30 cellular contexts compared by ENCODE assay signal in genomic region chr5:146919304-146919703, GRCh38. TPM values are rescaled to one million over a fixed set of nuclear protein-coding genes. Genes with fewer than 3 reads are reported as not detected.
DNase-seq lines count a peak whose midpoint lies in the region; ATAC-seq and TF ChIP-seq lines count a peak whose summit lies in the region.
"Had no signal": no experiment of that assay in that cellular context is flagged by ENCODE, and none has a peak within 500 bp of the region (broad histone marks: within the 10 kb centered on the region; RNA-seq: fewer than 3 reads in every experiment).

No MANE protein-coding gene starts in this region.

- H3K4me3 ChIP-seq in H7 (ENCODE audit: insufficient read depth, low read depth, low read length) (no peak overlapping the region), iPS-18a (ENCODE audit: low read length) (no peak overlapping the region), uterus (no peak overlapping the region)
- H3K4me3 ChIP-seq: cardiac muscle cell, gastrocnemius medialis, K562, lung, psoas muscle, SK-N-MC, thoracic aorta had no signal

- H3K36me3 Mint-ChIP-seq in neural crest cell (ENCODE audit: low read depth) = no peaks in the 10 kb centered on the region
- no peaks in the 10 kb centered on the region for H3K36me3 Mint-ChIP-seq in stimulated activated naive B cell treated with anti-CD40 and anti-IgM and Interleukin-4, amounts not matched to agents 10 μg/mL and 1 μg/mL and 100 μg/mL, for 72 hours
- H3K36me3 Mint-ChIP-seq: activated CD4-positive, alpha-beta memory T cell treated with anti-CD3 and anti-CD28 coated beads for 36 hours; activated naive CD4-positive, alpha-beta T cell treated with anti-CD3 and anti-CD28 coated beads, Interleukin-2, amount 50 U/mL, for 24 hours; CD8-positive, alpha-beta memory T cell had no signal

- H3K27ac Mint-ChIP-seq in neural crest cell (ENCODE audit: unreplicated experiment) = no peak overlapping the region
- H3K27ac Mint-ChIP-seq in stimulated activated naive B cell treated with anti-CD40 and anti-IgM and Interleukin-4, amounts not matched to agents 10 μg/mL and 1 μg/mL and 100 μg/mL, for 72 hours = no peak overlapping the region
- H3K27ac Mint-ChIP-seq: activated CD4-positive, alpha-beta memory T cell treated with anti-CD3 and anti-CD28 coated beads for 36 hours; activated naive CD4-positive, alpha-beta T cell treated with anti-CD3 and anti-CD28 coated beads, Interleukin-2, amount 50 U/mL, for 24 hours; activated T-helper 2 cell treated with anti-CD3 and anti-CD28 coated beads, Interferon-gamma antibody, Interleukin-2, Interleukin-4, amounts not matched to agents 10 μg/mL and 5 μg/mL and 100 μg/mL, durations not matched to agents 14 hours and 24 hours and 36 hours; dendritic cell treated with granulocyte-macrophage colony-stimulating factor and Interleukin-4, amounts not matched to agents 40 ng/mL and 50 ng/mL, for 4 days; T-helper 1 cell treated with Interleukin-12 subunit alpha and Interleukin-12 subunit beta and Interleukin-4 antibody, amounts not matched to agents 30 μg/mL and 1 μg/mL, for 36 hours had no signal

- no peaks in the 10 kb centered on the region for H3K9me3 Mint-ChIP-seq in neural crest cell
- H3K9me3 Mint-ChIP-seq in stimulated activated naive B cell treated with anti-CD40 and anti-IgM and Interleukin-4, amounts not matched to agents 10 μg/mL and 1 μg/mL and 100 μg/mL, for 72 hours = peaks cover 0 to 1% of the 10 kb centered on the region in 2 donors
- H3K9me3 Mint-ChIP-seq: activated CD4-positive, alpha-beta memory T cell treated with anti-CD3 and anti-CD28 coated beads for 36 hours; activated naive CD4-positive, alpha-beta T cell treated with anti-CD3 and anti-CD28 coated beads, Interleukin-2, amount 50 U/mL, for 24 hours; activated T-helper 2 cell treated with anti-CD3 and anti-CD28 coated beads, Interferon-gamma antibody, Interleukin-2, Interleukin-4, amounts not matched to agents 10 μg/mL and 5 μg/mL and 100 μg/mL, durations not matched to agents 14 hours and 24 hours and 36 hours; CD8-positive, alpha-beta memory T cell; dendritic cell treated with granulocyte-macrophage colony-stimulating factor and Interleukin-4, amounts not matched to agents 40 ng/mL and 50 ng/mL, for 4 days; T-helper 1 cell treated with Interleukin-12 subunit alpha and Interleukin-12 subunit beta and Interleukin-4 antibody, amounts not matched to agents 30 μg/mL and 1 μg/mL, for 36 hours had no signal

- H3K27ac ChIP-seq in iPS-18a (ENCODE audit: low read length) = peak overlapping the region; percentile 34
- H3K27ac ChIP-seq in uterus = no peak overlapping the region
- H3K27ac ChIP-seq: cardiac muscle cell, gastrocnemius medialis, psoas muscle, SK-N-MC, thoracic aorta had no signal

- peaks cover 11% of the 10 kb centered on the region for H3K4me1 Mint-ChIP-seq in neural crest cell
- H3K4me1 Mint-ChIP-seq in stimulated activated naive B cell treated with anti-CD40 and anti-IgM and Interleukin-4, amounts not matched to agents 10 μg/mL and 1 μg/mL and 100 μg/mL, for 72 hours = no peaks in the 10 kb centered on the region

- no peaks in the 10 kb centered on the region for H3K9me3 ChIP-seq in iPS-18a (ENCODE audit: control insufficient read depth, low read depth, low read length)
- H3K9me3 ChIP-seq in uterus = no peaks in the 10 kb centered on the region
- H3K9me3 ChIP-seq: BE2C, gastrocnemius medialis, psoas muscle, thoracic aorta had no signal

- no peaks in the 10 kb centered on the region for H3K36me3 ChIP-seq in H7 (replicated peaks; ENCODE audit: control insufficient read depth, insufficient read depth, low read length)
- no peaks in the 10 kb centered on the region for H3K36me3 ChIP-seq in iPS-18a (ENCODE audit: control insufficient read depth, low read depth, low read length)
- H3K36me3 ChIP-seq in uterus = no peaks in the 10 kb centered on the region
- H3K36me3 ChIP-seq: BE2C, cardiac muscle cell, gastrocnemius medialis, thoracic aorta had no signal

- peaks cover 7% of the 10 kb centered on the region for H3K27me3 Mint-ChIP-seq in neural crest cell (ENCODE audit: low read depth)
- peaks cover 0 to 5% of the 10 kb centered on the region in 2 donors for H3K27me3 Mint-ChIP-seq in stimulated activated naive B cell treated with anti-CD40 and anti-IgM and Interleukin-4, amounts not matched to agents 10 μg/mL and 1 μg/mL and 100 μg/mL, for 72 hours
- H3K27me3 Mint-ChIP-seq: activated CD4-positive, alpha-beta memory T cell treated with anti-CD3 and anti-CD28 coated beads for 36 hours; activated naive CD4-positive, alpha-beta T cell treated with anti-CD3 and anti-CD28 coated beads, Interleukin-2, amount 50 U/mL, for 24 hours; CD8-positive, alpha-beta memory T cell; dendritic cell treated with granulocyte-macrophage colony-stimulating factor and Interleukin-4, amounts not matched to agents 40 ng/mL and 50 ng/mL, for 4 days had no signal

- DNase-seq in H7 (peak; percentile 35), astrocyte of the hippocampus (ENCODE audit: low read depth, low spot score) (peak; percentile 6), neural crest cell (ENCODE audit: low read depth, low spot score) (peak; percentile 20), uterus (no peak), glomerular visceral epithelial cell (ENCODE audit: extremely low spot score) (no peak)
- DNase-seq in stimulated activated naive B cell treated with anti-CD40 and anti-IgM and Interleukin-4, amounts not matched to agents 10 μg/mL and 1 μg/mL and 100 μg/mL, for 72 hours = no peak
- DNase-seq: activated CD4-positive, alpha-beta memory T cell treated with anti-CD3 and anti-CD28 coated beads for 36 hours; activated CD4-positive, CD25-positive, alpha-beta regulatory T cell treated with anti-CD3 and anti-CD28 coated beads, Interleukin-2, amount 50 U/mL, for 72 hours; amygdala; BE2C; CD8-positive, alpha-beta memory T cell; gastrocnemius medialis; HCEC 1CT; hippocampal formation; kidney glomerular epithelial cell; NCI-H2029; NCI-H774; psoas muscle; stimulated activated naive CD4-positive, alpha-beta T cell treated with Interleukin-2 at 50 U/mL for 16 hours had no signal

- TF ChIP-seq POLR2A in uterus (IDR thresholded peaks at IDR 0.05) = no peak

- intact Hi-C loops in uterus (cut with DNase I; ENCODE audit: low total_unique reads) = no loop called here

- no peak overlapping the region for H3K4me3 Mint-ChIP-seq in neural crest cell
- no peak overlapping the region for H3K4me3 Mint-ChIP-seq in stimulated activated naive B cell treated with anti-CD40 and anti-IgM and Interleukin-4, amounts not matched to agents 10 μg/mL and 1 μg/mL and 100 μg/mL, for 72 hours
- H3K4me3 Mint-ChIP-seq: activated CD4-positive, alpha-beta memory T cell treated with anti-CD3 and anti-CD28 coated beads for 36 hours; activated naive CD4-positive, alpha-beta T cell treated with anti-CD3 and anti-CD28 coated beads, Interleukin-2, amount 50 U/mL, for 24 hours; CD8-positive, alpha-beta memory T cell; dendritic cell treated with granulocyte-macrophage colony-stimulating factor and Interleukin-4, amounts not matched to agents 40 ng/mL and 50 ng/mL, for 4 days; T-helper 1 cell treated with Interleukin-12 subunit alpha and Interleukin-12 subunit beta and Interleukin-4 antibody, amounts not matched to agents 30 μg/mL and 1 μg/mL, for 36 hours had no signal

- TF ChIP-seq CTCF in neural crest cell (conservative IDR thresholded peaks at IDR 0.05) = no peak
- TF ChIP-seq CTCF in uterus (IDR thresholded peaks at IDR 0.05) = no peak

- no peaks in the 10 kb centered on the region for H3K27me3 ChIP-seq in H7 (ENCODE audit: control insufficient read depth, insufficient read depth, low read length)
- no peaks in the 10 kb centered on the region for H3K27me3 ChIP-seq in iPS-18a (ENCODE audit: control insufficient read depth, insufficient read depth, low read length)
- H3K27me3 ChIP-seq in uterus = no peaks in the 10 kb centered on the region
- H3K27me3 ChIP-seq: cardiac muscle cell, gastrocnemius medialis had no signal

- H3K4me1 ChIP-seq in iPS-18a (ENCODE audit: control insufficient read depth, low read depth, low read length) (peaks cover 16% of the 10 kb centered on the region), uterus (no peaks in the 10 kb centered on the region)
- H3K4me1 ChIP-seq: BE2C, gastrocnemius medialis, psoas muscle had no signal

- no peak for ATAC-seq in GM21529 (IDR thresholded peaks at IDR 0.05; ENCODE audit: unreplicated experiment)
- ATAC-seq in stimulated activated naive B cell treated with anti-CD40 and anti-IgM and Interleukin-4, amounts not matched to agents 10 μg/mL and 1 μg/mL and 100 μg/mL, for 72 hours (replicated peaks) = no peak
- ATAC-seq: gastrocnemius medialis, K562, psoas muscle had no signal

- H3K9ac ChIP-seq in iPS-18a (ENCODE audit: low read length) = peak overlapping the region; percentile 44

RNA-seq across cellular contexts. Expression of gene PPP2R2B, which starts 40.7 kb away (rescaled TPM):
- 60.2 and 75.5 TPM in 2 replicates for total RNA-seq in H7 (2014; rRNA removed; shearing (Covaris generic))
- total RNA-seq in neural crest cell (4.1 and 4.9 TPM in 2 replicates), uterus (10 to 100 TPM in 1 of 4 donors, 1 to 10 TPM in 1, under 1 TPM in 1, not detected in 1; 0.26 to 14.8 (median 2.0) TPM)
- total RNA-seq: K562 had no signal

Comparison
In these comparisons a context has a peak if more than half of its experiments do, and no peak if none do; other contexts are left out.
1. DNase-seq: peak in H7 (single experiment), astrocyte of the hippocampus (single experiment) and neural crest cell (single experiment); none in uterus (0 of 2), stimulated activated naive B cell treated with anti-CD40 and anti-IgM and Interleukin-4, amounts not matched to agents 10 μg/mL and 1 μg/mL and 100 μg/mL, for 72 hours (single experiment) and glomerular visceral epithelial cell (single experiment).